Comparison of ENCODE assay signal across 7 cellular contexts in genomic region chr14:95138455-95138854, GRCh38. TPM values are rescaled to one million over a fixed set of nuclear protein-coding genes. Genes with fewer than 3 reads are reported as not detected.
A peak's percentile ranks its signal among the peaks of the same experiment; 100 is the strongest.
DNase-seq lines count a peak whose midpoint lies in the region; TF ChIP-seq lines count a peak whose summit lies in the region.
"Not testable (repeated sequence)": the region's sequence is repeated elsewhere in the genome, so short reads cannot be mapped to it uniquely, and the experiment has no call there.

No MANE protein-coding gene starts in this region.

- not testable (repeated sequence) for TF ChIP-seq CTCF in H9 (conservative IDR thresholded peaks at IDR 0.05); chondrocyte (IDR thresholded peaks at IDR 0.05); glutamatergic neuron (IDR thresholded peaks at IDR 0.05; ENCODE audit: partially characterized antibody, unreplicated experiment); mesothelial cell of epicardium (IDR thresholded peaks at IDR 0.05; ENCODE audit: unreplicated experiment); osteocyte (IDR thresholded peaks at IDR 0.05); thyroid gland (IDR thresholded peaks at IDR 0.05)

- H3K4me1 Mint-ChIP-seq in H9, result peaks cover 65 to 78% of the 10 kb centered on the region in 2 experiments
- H3K4me1 Mint-ChIP-seq in activated T-cell treated with anti-CD3 and anti-CD28 coated beads, Interleukin-2, amount 50 U/mL, for 24 hours (ENCODE audit: low read depth), result peaks cover 76% of the 10 kb centered on the region
- peaks cover 49% of the 10 kb centered on the region for H3K4me1 Mint-ChIP-seq in chondrocyte (ENCODE audit: low read depth)
- not testable (repeated sequence) for H3K4me1 Mint-ChIP-seq in glutamatergic neuron (ENCODE audit: low read depth, unreplicated experiment)
- H3K4me1 Mint-ChIP-seq in mesothelial cell of epicardium, result peaks cover 51% of the 10 kb centered on the region
- H3K4me1 Mint-ChIP-seq in osteocyte (ENCODE audit: unreplicated experiment), result peaks cover 43% of the 10 kb centered on the region

- not testable (repeated sequence) for H2BK20ac ChIP-seq in H9 (ENCODE audit: low read depth, low read length, poor library complexity, severe bottlenecking)

- H4K91ac ChIP-seq in H9 (ENCODE audit: insufficient read length, low read depth, low read length), result not testable (repeated sequence)

- not testable (repeated sequence) for H2BK5ac ChIP-seq in H9 (ENCODE audit: insufficient read length, low read length)

- not testable (repeated sequence) for H3K9me3 Mint-ChIP-seq in H9; activated T-cell treated with anti-CD3 and anti-CD28 coated beads, Interleukin-2, amount 50 U/mL, for 24 hours; chondrocyte (ENCODE audit: low read depth); glutamatergic neuron (ENCODE audit: unreplicated experiment); mesothelial cell of epicardium; osteocyte (ENCODE audit: unreplicated experiment)

- H3K56ac ChIP-seq in H9 (ENCODE audit: insufficient read length, low read depth, low read length), result not testable (repeated sequence)

- H3K27me3 Mint-ChIP-seq in H9 (ENCODE audit: low read depth); activated T-cell treated with anti-CD3 and anti-CD28 coated beads, Interleukin-2, amount 50 U/mL, for 24 hours; chondrocyte (ENCODE audit: low read depth); glutamatergic neuron (ENCODE audit: unreplicated experiment); mesothelial cell of epicardium (ENCODE audit: low read depth); osteocyte (ENCODE audit: unreplicated experiment): not testable (repeated sequence)

- not testable (repeated sequence) for H3K79me2 ChIP-seq in H9 (ENCODE audit: insufficient read depth, low read length)

- H3K79me1 ChIP-seq in H9 (ENCODE audit: insufficient read depth, low read depth, low read length, poor library complexity, severe bottlenecking), result not testable (repeated sequence)

- H2BK120ac ChIP-seq in H9 (ENCODE audit: low read depth, low read length, poor library complexity, severe bottlenecking), result not testable (repeated sequence)

- not testable (repeated sequence) for TF ChIP-seq POLR2A in thyroid gland (IDR thresholded peaks at IDR 0.05)

- H3K4ac ChIP-seq in H9 (ENCODE audit: low read depth, low read length), result not testable (repeated sequence)

- H3K23ac ChIP-seq in H9 (ENCODE audit: insufficient read length, low read depth, low read length), result not testable (repeated sequence)

- H3K4me2 ChIP-seq in H9 (ENCODE audit: insufficient read depth, insufficient read length, low read length), result not testable (repeated sequence)

- H3K4me1 ChIP-seq in H9 (ENCODE audit: insufficient read depth, low read length), result not testable (repeated sequence)
- peaks cover 35 to 62% of the 10 kb centered on the region in 2 donors for H3K4me1 ChIP-seq in thyroid gland

- not testable (repeated sequence) for H3K27me3 ChIP-seq in H9 (ENCODE audit: insufficient read depth, low read length); thyroid gland

- H3K23me2 ChIP-seq in H9 (ENCODE audit: insufficient read length, low read depth, low read length, poor library complexity, severe bottlenecking), result not testable (repeated sequence)

- WGBS in H9 (ENCODE audit: extremely low coverage, insufficient read length, low lambda C conversion rate), result no CpG with 5 or more reads among the region's 5 CpGs
- WGBS in thyroid gland, 2 donors, result 80 to 82% methylated on average over 4 to 5 of the region's 5 CpGs

- H3K36me3 Mint-ChIP-seq in H9 (ENCODE audit: insufficient read depth in 1 of 3, low read depth in 3 of 3); chondrocyte (ENCODE audit: low read depth); glutamatergic neuron (ENCODE audit: unreplicated experiment); mesothelial cell of epicardium; osteocyte (ENCODE audit: unreplicated experiment): not testable (repeated sequence)
- peaks cover 44% of the 10 kb centered on the region for H3K36me3 Mint-ChIP-seq in activated T-cell treated with anti-CD3 and anti-CD28 coated beads, Interleukin-2, amount 50 U/mL, for 24 hours (ENCODE audit: low read depth)

- H3K18ac ChIP-seq in H9 (ENCODE audit: insufficient read length, low read depth, low read length), result not testable (repeated sequence)

- not testable (repeated sequence) for H3T11ph ChIP-seq in H9 (ENCODE audit: low read length)

- H2BK12ac ChIP-seq in H9 (ENCODE audit: insufficient read length, low read depth, low read length), result not testable (repeated sequence)

- not testable (repeated sequence) for H4K20me1 ChIP-seq in H9 (ENCODE audit: control insufficient read depth, insufficient read depth, insufficient read length)

- H3K27ac Mint-ChIP-seq in H9, result peak overlapping the region; percentile 20 to 92 (median 62); a peak in 4 of 7 replicates
- H3K27ac Mint-ChIP-seq in activated T-cell treated with anti-CD3 and anti-CD28 coated beads, Interleukin-2, amount 50 U/mL, for 24 hours, result peak overlapping the region; percentile 72
- H3K27ac Mint-ChIP-seq in chondrocyte (ENCODE audit: unreplicated experiment), result peak overlapping the region; percentile 49
- H3K27ac Mint-ChIP-seq in glutamatergic neuron (ENCODE audit: unreplicated experiment), result peak overlapping the region; percentile 59
- H3K27ac Mint-ChIP-seq in mesothelial cell of epicardium, result peak overlapping the region; percentile 89
- H3K27ac Mint-ChIP-seq in osteocyte (ENCODE audit: unreplicated experiment), result peak overlapping the region; percentile 15

- H4K8ac ChIP-seq in H9 (replicated peaks; ENCODE audit: insufficient read length, low read depth, low read length), result not testable (repeated sequence)

- H3K14ac ChIP-seq in H9 (ENCODE audit: insufficient read depth, low read length), result not testable (repeated sequence)

- not testable (repeated sequence) for H3K4me3 Mint-ChIP-seq in H9; activated T-cell treated with anti-CD3 and anti-CD28 coated beads, Interleukin-2, amount 50 U/mL, for 24 hours; chondrocyte (ENCODE audit: unreplicated experiment); mesothelial cell of epicardium; osteocyte (ENCODE audit: unreplicated experiment)
- H3K4me3 Mint-ChIP-seq in glutamatergic neuron (ENCODE audit: unreplicated experiment), result peak overlapping the region; percentile 69

- not testable (repeated sequence) for H3K27ac ChIP-seq in H9 (ENCODE audit: insufficient read length, low read depth, low read length)
- peak overlapping the region in 2 of 3 donors; percentile 50 to 77 for H3K27ac ChIP-seq in thyroid gland

- H3K4me3 ChIP-seq in thyroid gland (replicated peaks in 1 of 3), result not testable (repeated sequence)

- not testable (repeated sequence) for H2AK5ac ChIP-seq in H9 (ENCODE audit: insufficient read length, low read length)

- not testable (repeated sequence) for H2BK15ac ChIP-seq in H9 (ENCODE audit: low read depth, low read length)

- H3K36me3 ChIP-seq in thyroid gland, result not testable (repeated sequence)

- H3K9me3 ChIP-seq in H9 (ENCODE audit: control insufficient read depth, low read depth, low read length); thyroid gland: not testable (repeated sequence)

- H4K5ac ChIP-seq in H9 (ENCODE audit: insufficient read length, low read depth, low read length), result not testable (repeated sequence)

- not testable (repeated sequence) for H2AFZ ChIP-seq in H9 (ENCODE audit: low read length)

- DNase-seq in H9; activated T-cell treated with anti-CD3 and anti-CD28 coated beads, Interleukin-2, amount 50 U/mL, for 24 hours; chondrocyte (ENCODE audit: low spot score); glutamatergic neuron; mesothelial cell of epicardium (ENCODE audit: low spot score in 2 of 2, unreplicated experiment in 2 of 2); osteocyte (ENCODE audit: extremely low spot score, unreplicated experiment); thyroid gland: not testable (repeated sequence)

- not testable (repeated sequence) for H3K9ac ChIP-seq in H9 (ENCODE audit: extremely low read depth, insufficient read length, low read length)

- intact Hi-C loops in thyroid gland (cut with DNase I), result not testable (repeated sequence)

RNA-seq across cellular contexts. Expression of gene DICER1, which starts 18.9 kb away (rescaled TPM):
- total RNA-seq in H9 (2021) (57.0 and 59.4 TPM in 2 replicates), chondrocyte (61.2 to 63.3 TPM (median 61.7 TPM) in 3 replicates), glutamatergic neuron (ENCODE audit: unreplicated experiment) (113 TPM), mesothelial cell of epicardium (148 to 155 TPM (median 155 TPM) in 3 replicates), osteocyte (51.7 and 55.9 TPM in 2 replicates), thyroid gland (10 to 100 TPM; 66.5 to 96.8 (median 78.8) TPM)

Comparison
In these comparisons a context has a peak if more than half of its experiments do, and no peak if none do; other contexts are left out.
1. H3K27ac Mint-ChIP-seq: peak in every context shown above with its lines; median percentile 89 in mesothelial cell of epicardium; 72 in activated T-cell treated with anti-CD3 and anti-CD28 coated beads, Interleukin-2, amount 50 U/mL, for 24 hours; 62 in H9; 59 in glutamatergic neuron; 49 in chondrocyte; 15 in osteocyte.